Comparison of ENCODE assay signal across 8 cellular contexts in genomic region chr11:65095427-65095826, GRCh38. TPM values are rescaled to one million over a fixed set of nuclear protein-coding genes. Genes with fewer than 3 reads are reported as not detected.
DNase-seq lines count a peak whose midpoint lies in the region; ATAC-seq and TF ChIP-seq lines count a peak whose summit lies in the region.

No MANE protein-coding gene starts in this region.

- no peak overlapping the region for H2BK15ac ChIP-seq in neuronal stem cell (ENCODE audit: low read length)

- peak overlapping the region; percentile 88 to 96 (median 92) for H3K4me3 Mint-ChIP-seq in CD4-positive, CD25-positive, alpha-beta regulatory T cell
- H3K4me3 Mint-ChIP-seq in endodermal cell = peak overlapping the region; percentile 88

- H3K9me3 ChIP-seq in CD4-positive, CD25-positive, alpha-beta regulatory T cell (ENCODE audit: control insufficient read depth in 2 of 2, low read length in 2 of 2) = no peaks in the 10 kb centered on the region
- H3K9me3 ChIP-seq in PC-3 (ENCODE audit: low read length) (no peaks in the 10 kb centered on the region), endodermal cell (ENCODE audit: control insufficient read depth, low read length) (no peaks in the 10 kb centered on the region), neuronal stem cell (replicated peaks in 1 of 2; ENCODE audit: control insufficient read depth in 2 of 2, insufficient read depth in 1 of 2, low read depth in 1 of 2, low read length in 2 of 2) (no peaks in the 10 kb centered on the region)

- peak overlapping the region; percentile 33 for H4K8ac ChIP-seq in neuronal stem cell (ENCODE audit: low read depth, low read length)

- peak overlapping the region; percentile 15 for H2BK5ac ChIP-seq in neuronal stem cell (ENCODE audit: low read length)

- H3K9me3 Mint-ChIP-seq in CD4-positive, CD25-positive, alpha-beta regulatory T cell = peaks cover 0 to 2% (median 0%) of the 10 kb centered on the region in 7 donors
- no peaks in the 10 kb centered on the region for H3K9me3 Mint-ChIP-seq in endodermal cell

- peak overlapping the region; percentile 10 for H2BK120ac ChIP-seq in neuronal stem cell (ENCODE audit: low read depth, low read length)

- DNase-seq in CD4-positive, CD25-positive, alpha-beta regulatory T cell = no peak
- DNase-seq in PC-3 (no peak), endodermal cell (no peak), neuronal stem cell (ENCODE audit: low spot score) (no peak), SW480 (ENCODE audit: low spot score) (no peak), NCI-H524 (lab: John Stamatoyannopoulos, UW) (no peak), NCI-H2081 treated with DMSO at 0.1 percent for 48 hours (lab: John Stamatoyannopoulos, UW) (no peak), lower leg skin (ENCODE audit: low spot score in 2 of 2) (no peak)

- POLR2A ChIA-PET in PC-3 (lab: Charles Lee; ENCODE audit: unreplicated experiment) = interaction anchor here (0.6 kb wide), 1 partner anchor 444 kb away, joined by 6 read pairs; no protein-coding TSS in a partner anchor

- H3F3A ChIP-seq in PC-3 (ENCODE audit: low read length, unreplicated experiment) = no peaks in the 10 kb centered on the region

- H3K4me2 ChIP-seq in PC-3 (ENCODE audit: low read length) (peak overlapping the region; percentile 99), neuronal stem cell (ENCODE audit: insufficient read depth, low read length, poor library complexity, severe bottlenecking) (no peak overlapping the region)

- H3K79me1 ChIP-seq in neuronal stem cell (ENCODE audit: low read depth, low read length) = peaks cover 3% of the 10 kb centered on the region

- H3K27ac ChIP-seq in CD4-positive, CD25-positive, alpha-beta regulatory T cell (ENCODE audit: insufficient read depth, low read length, poor library complexity, severe bottlenecking) = peak overlapping the region; percentile 88
- H3K27ac ChIP-seq in PC-3 (ENCODE audit: low read length) = no peak overlapping the region; the same call in 1 of the 2 replicates
- H3K27ac ChIP-seq in endodermal cell (ENCODE audit: low read depth, low read length) = no peak overlapping the region
- no peak overlapping the region for H3K27ac ChIP-seq in neuronal stem cell (replicated peaks; ENCODE audit: low read length)

- no peak for ATAC-seq in CD4-positive, CD25-positive, alpha-beta regulatory T cell (ENCODE audit: low read depth in 2 of 2)
- no peak for ATAC-seq in PC-3

- peaks cover 11% of the 10 kb centered on the region for H3K36me3 Mint-ChIP-seq in CD4-positive, CD25-positive, alpha-beta regulatory T cell
- H3K36me3 Mint-ChIP-seq in endodermal cell (ENCODE audit: low read depth) = peaks cover 13% of the 10 kb centered on the region

- H3K36me3 ChIP-seq in CD4-positive, CD25-positive, alpha-beta regulatory T cell (ENCODE audit: control insufficient read depth, insufficient read depth, low read length) = peaks cover 8% of the 10 kb centered on the region
- H3K36me3 ChIP-seq in PC-3 (ENCODE audit: low read depth, low read length) (no peaks in the 10 kb centered on the region; the same call in 1 of the 2 replicates), endodermal cell (ENCODE audit: control insufficient read depth, insufficient read depth, low read length) (peaks cover 20% of the 10 kb centered on the region), neuronal stem cell (replicated peaks in 1 of 2; ENCODE audit: control insufficient read depth in 2 of 2, insufficient read depth in 2 of 2, low read length in 2 of 2) (peaks cover 2 to 11% of the 10 kb centered on the region in 2 donors)

- peak overlapping the region; percentile 86 for H2AK5ac ChIP-seq in neuronal stem cell (ENCODE audit: low read depth, low read length)

- H3K4me1 Mint-ChIP-seq in CD4-positive, CD25-positive, alpha-beta regulatory T cell = peaks cover 4 to 25% (median 9%) of the 10 kb centered on the region in 4 donors
- H3K4me1 Mint-ChIP-seq in endodermal cell = peaks cover 8% of the 10 kb centered on the region

- CTCF ChIA-PET in PC-3 (lab: Charles Lee) = no interaction called here

- no peaks in the 10 kb centered on the region for H3K9me2 ChIP-seq in PC-3 (replicated peaks; ENCODE audit: low read length)

- H3K4me1 ChIP-seq in CD4-positive, CD25-positive, alpha-beta regulatory T cell (ENCODE audit: control insufficient read depth, insufficient read depth, low read length, poor library complexity, severe bottlenecking) = peaks cover 24% of the 10 kb centered on the region
- peaks cover 13% of the 10 kb centered on the region for H3K4me1 ChIP-seq in PC-3 (ENCODE audit: insufficient read depth, low read length)
- peaks cover 5% of the 10 kb centered on the region for H3K4me1 ChIP-seq in endodermal cell (ENCODE audit: control insufficient read depth, insufficient read depth, low read length)
- H3K4me1 ChIP-seq in neuronal stem cell (ENCODE audit: control insufficient read depth in 2 of 2, insufficient read depth in 1 of 2, low read depth in 1 of 2, low read length in 2 of 2) = peaks cover 4 to 7% of the 10 kb centered on the region in 2 donors

- peak overlapping the region; percentile 93 to 96 (median 94) for H3K27ac Mint-ChIP-seq in CD4-positive, CD25-positive, alpha-beta regulatory T cell
- H3K27ac Mint-ChIP-seq in endodermal cell = peak overlapping the region; percentile 98

- H3K27me3 Mint-ChIP-seq in CD4-positive, CD25-positive, alpha-beta regulatory T cell = no peaks in the 10 kb centered on the region
- no peaks in the 10 kb centered on the region for H3K27me3 Mint-ChIP-seq in endodermal cell (ENCODE audit: insufficient read depth)

- H4K91ac ChIP-seq in neuronal stem cell (ENCODE audit: low read depth, low read length, poor library complexity) = no peak overlapping the region

- H2AFZ ChIP-seq in PC-3 (ENCODE audit: low read length) (peak overlapping the region; percentile 89), neuronal stem cell (ENCODE audit: low read length) (peak overlapping the region; percentile 97)

- intact Hi-C loops in PC-3 (cut with micrococcal nuclease) = no loop called here
- intact Hi-C loops in lower leg skin (cut with DNase I; ENCODE audit: low total_unique reads) = no loop called here

- no peak overlapping the region for H2BK12ac ChIP-seq in neuronal stem cell (ENCODE audit: low read length)

- 90 to 92% methylated on average over 16 to 22 of the region's 22 CpGs for WGBS in endodermal cell (ENCODE audit: insufficient coverage in 1 of 2, insufficient read length in 1 of 2), 2 experiments
- no CpG with 5 or more reads among the region's 22 CpGs for WGBS in neuronal stem cell (ENCODE audit: extremely low coverage in 2 of 2, insufficient read length in 2 of 2, insufficient replicate concordance in 1 of 2), 2 donors
- WGBS in lower leg skin, 2 donors = 73 to 87% methylated on average over 22 of the region's 22 CpGs

- H3K4me3 ChIP-seq in CD4-positive, CD25-positive, alpha-beta regulatory T cell (ENCODE audit: low read depth, low read length) = peak overlapping the region; percentile 56
- peak overlapping the region; percentile 84 for H3K4me3 ChIP-seq in PC-3 (ENCODE audit: low read length)
- H3K4me3 ChIP-seq in endodermal cell (ENCODE audit: low read length) = peak overlapping the region; percentile 86
- H3K4me3 ChIP-seq in neuronal stem cell (ENCODE audit: low read length in 2 of 2) = peak overlapping the region in 1 of 2 donors; percentile 91
- H3K4me3 ChIP-seq in lower leg skin (ENCODE audit: low read depth, poor library complexity, severe bottlenecking) = no peak overlapping the region

- TF ChIP-seq CTCF in PC-3 (conservative IDR thresholded peaks at IDR 0.05; ENCODE audit: low read depth, low read length) (no peak), endodermal cell (conservative IDR thresholded peaks at IDR 0.05) (no peak), lower leg skin (IDR thresholded peaks at IDR 0.05) (no peak)

- TF ChIP-seq POLR2A in lower leg skin (IDR thresholded peaks at IDR 0.05) = no peak

- H3K9ac ChIP-seq in PC-3 (ENCODE audit: low read length) (peak overlapping the region; percentile 88), endodermal cell (ENCODE audit: extremely low read depth, low read length, poor library complexity, severe bottlenecking) (no peak overlapping the region), neuronal stem cell (ENCODE audit: low read depth, low read length, poor library complexity) (no peak overlapping the region)

- H3K27me3 ChIP-seq in CD4-positive, CD25-positive, alpha-beta regulatory T cell (ENCODE audit: control insufficient read depth, insufficient read depth, low read length) = no peaks in the 10 kb centered on the region
- no peaks in the 10 kb centered on the region for H3K27me3 ChIP-seq in PC-3 (ENCODE audit: low read length)
- H3K27me3 ChIP-seq in endodermal cell (ENCODE audit: control insufficient read depth, insufficient read depth, low read length, poor library complexity, severe bottlenecking) = no peaks in the 10 kb centered on the region
- H3K27me3 ChIP-seq in neuronal stem cell (ENCODE audit: control insufficient read depth in 3 of 3, insufficient read depth in 3 of 3, low read depth in 1 of 3, low read length in 3 of 3) = no peaks in the 10 kb centered on the region

- H3K23ac ChIP-seq in neuronal stem cell (ENCODE audit: low read depth, low read length, poor library complexity) = no peak overlapping the region

- H3K18ac ChIP-seq in neuronal stem cell (ENCODE audit: low read length) = no peak overlapping the region

- H4K20me1 ChIP-seq in PC-3 (ENCODE audit: low read length) = no peaks in the 10 kb centered on the region

- H3K4ac ChIP-seq in neuronal stem cell (ENCODE audit: low read length) = no peak overlapping the region

- peaks cover 28% of the 10 kb centered on the region for H3K79me2 ChIP-seq in PC-3 (ENCODE audit: low read length)

- BruUV-seq in PC-3 (replicated peaks; lab: Mats Ljungman, UMichigan) = no TSS peak

- H3K14ac ChIP-seq in neuronal stem cell (ENCODE audit: low read length) = peak overlapping the region; percentile 96

RNA-seq across cellular contexts. Expression of gene VPS51, which starts 0.6 kb away (rescaled TPM):
- total RNA-seq in CD4-positive, CD25-positive, alpha-beta regulatory T cell = 234 TPM
- polyA plus RNA-seq in CD4-positive, CD25-positive, alpha-beta regulatory T cell = 100 to 1,000 TPM in 1 of 4 donors, 10 to 100 TPM in 3; 84.2 to 109 (median 96.3) TPM
- 414 and 743 TPM in 2 replicates for total RNA-seq in PC-3 (2014; rRNA removed)
- total RNA-seq in endodermal cell = 100 to 1,000 TPM; 107 to 113 TPM
- polyA plus RNA-seq in endodermal cell (2013, experiment 1 of 2) = 67.1 TPM
- polyA plus RNA-seq in endodermal cell (2013, experiment 2 of 2) = 64.7 TPM
- polyA plus RNA-seq in neuronal stem cell (2013, experiment 1 of 2) = 58.1 TPM
- polyA plus RNA-seq in neuronal stem cell (2013, experiment 2 of 2) = 53.7 TPM
- 100 to 1,000 TPM; 373 to 932 (median 648) TPM for total RNA-seq in lower leg skin

RNA-seq across cellular contexts. Expression of gene ZFPL1, which starts 11.4 kb away (rescaled TPM):
- 42.9 TPM for total RNA-seq in CD4-positive, CD25-positive, alpha-beta regulatory T cell
- 10 to 100 TPM; 27.0 to 33.2 (median 30.2) TPM for polyA plus RNA-seq in CD4-positive, CD25-positive, alpha-beta regulatory T cell
- total RNA-seq in PC-3 (2014; rRNA removed) = 98.7 and 103 TPM in 2 replicates
- 10 to 100 TPM; 35.7 to 46.6 TPM for total RNA-seq in endodermal cell
- 50.1 TPM for polyA plus RNA-seq in endodermal cell (2013, experiment 1 of 2)
- 41.9 TPM for polyA plus RNA-seq in endodermal cell (2013, experiment 2 of 2)
- 45.8 TPM for polyA plus RNA-seq in neuronal stem cell (2013, experiment 1 of 2)
- 47.0 TPM for polyA plus RNA-seq in neuronal stem cell (2013, experiment 2 of 2)
- 10 to 100 TPM; 45.8 to 72.3 (median 54.8) TPM for total RNA-seq in lower leg skin

RNA-seq across cellular contexts. Expression of gene CDCA5, which starts 11.6 kb away (rescaled TPM):
- total RNA-seq in CD4-positive, CD25-positive, alpha-beta regulatory T cell = 1.7 TPM
- polyA plus RNA-seq in CD4-positive, CD25-positive, alpha-beta regulatory T cell = 1 to 10 TPM in 3 of 4 donors, under 1 TPM in 1; 0.78 to 3.2 (median 1.6) TPM
- total RNA-seq in PC-3 (2014; rRNA removed) (67.1 and 73.4 TPM in 2 replicates), endodermal cell (10 to 100 TPM; 48.1 to 82.6 TPM), lower leg skin (1 to 10 TPM; 1.0 to 2.4 (median 1.7) TPM)
- 52.0 TPM for polyA plus RNA-seq in endodermal cell (2013, experiment 1 of 2)
- polyA plus RNA-seq in endodermal cell (2013, experiment 2 of 2) = 46.1 TPM
- 31.7 TPM for polyA plus RNA-seq in neuronal stem cell (2013, experiment 1 of 2)
- 31.8 TPM for polyA plus RNA-seq in neuronal stem cell (2013, experiment 2 of 2)

RNA-seq across cellular contexts. Expression of gene TM7SF2, which starts 16.2 kb away (rescaled TPM):
- total RNA-seq in CD4-positive, CD25-positive, alpha-beta regulatory T cell = 20.2 TPM
- polyA plus RNA-seq in CD4-positive, CD25-positive, alpha-beta regulatory T cell = 10 to 100 TPM in 2 of 4 donors, 1 to 10 TPM in 2; 8.0 to 11.1 (median 9.4) TPM
- 38.4 and 44.2 TPM in 2 replicates for total RNA-seq in PC-3 (2014; rRNA removed)
- total RNA-seq in endodermal cell = 100 to 1,000 TPM in 1 of 2 donors, 10 to 100 TPM in 1; 97.9 to 108 TPM
- 75.3 TPM for polyA plus RNA-seq in endodermal cell (2013, experiment 1 of 2)
- polyA plus RNA-seq in endodermal cell (2013, experiment 2 of 2) = 70.5 TPM
- polyA plus RNA-seq in neuronal stem cell (2013, experiment 1 of 2) = 50.3 TPM
- 46.9 TPM for polyA plus RNA-seq in neuronal stem cell (2013, experiment 2 of 2)
- total RNA-seq in lower leg skin = 100 to 1,000 TPM; 118 to 374 (median 160) TPM

RNA-seq across cellular contexts. Expression of gene ZNHIT2, which starts 22.1 kb away (rescaled TPM):
- total RNA-seq in CD4-positive, CD25-positive, alpha-beta regulatory T cell = 6.0 TPM
- polyA plus RNA-seq in CD4-positive, CD25-positive, alpha-beta regulatory T cell = 10 to 100 TPM; 20.1 to 29.0 (median 22.7) TPM
- 48.2 and 59.0 TPM in 2 replicates for total RNA-seq in PC-3 (2014; rRNA removed)
- total RNA-seq in endodermal cell = 10 to 100 TPM; 11.0 to 11.8 TPM
- 6.0 TPM for polyA plus RNA-seq in endodermal cell (2013, experiment 1 of 2)
- 5.4 TPM for polyA plus RNA-seq in endodermal cell (2013, experiment 2 of 2)
- polyA plus RNA-seq in neuronal stem cell (2013, experiment 1 of 2) = 3.3 TPM
- 3.4 TPM for polyA plus RNA-seq in neuronal stem cell (2013, experiment 2 of 2)
- 10 to 100 TPM; 10.7 to 24.9 (median 17.7) TPM for total RNA-seq in lower leg skin

Comparison
In these comparisons a context has a peak if more than half of its experiments do, and no peak if none do; other contexts are left out.
1. RNA of gene CDCA5, which starts 11.6 kb away (total RNA-seq): 48.1 to 82.6 TPM in endodermal cell and 67.1 to 73.4 TPM in PC-3; 1.0 to 2.4 TPM in lower leg skin and 1.7 TPM in CD4-positive, CD25-positive, alpha-beta regulatory T cell (single experiment); every median in the first group is over 10 times any median in the second.